23 cellular contexts compared by ENCODE assay signal in genomic region chr10:28837613-28838390, GRCh38.
"Had no signal": no experiment of that assay in that cellular context is flagged by ENCODE, and none has a peak within 500 bp of the region (broad histone marks: within the 10 kb centered on the region; RNA-seq: fewer than 3 reads in every experiment).

No MANE protein-coding gene starts in this region.

- DNase-seq: activated CD4-positive, alpha-beta T cell treated with anti-CD3 and anti-CD28 coated beads, Interleukin-2, amount 10 ng/mL, durations not matched to agents 24 days and 14 days; activated CD4-positive, CD25-positive, alpha-beta regulatory T cell; activated CD8-positive, alpha-beta memory T cell treated with anti-CD3 and anti-CD28 coated beads, Interleukin-2, amount 50 U/mL, for 4 hours; activated CD8-positive, alpha-beta T cell treated with anti-CD3 and anti-CD28 coated beads, Interleukin-2, amount 10 ng/mL, durations not matched to agents 7 days and 5 days; activated gamma-delta T cell; activated T-cell treated with anti-CD3 and anti-CD28 coated beads, Interleukin-2, amount 50 U/mL, for 48 hours; amniotic stem cell; cortex of kidney; effector CD4-positive, alpha-beta T cell; kidney glomerular epithelial cell; left ventricle myocardium superior; nucleus accumbens; stomach; testis; upper lobe of right lung had no signal

- H3K36me3 Mint-ChIP-seq: activated naive CD4-positive, alpha-beta T cell treated with anti-CD3 and anti-CD28 coated beads, Interleukin-2, amount 50 U/mL, for 72 hours; memory B cell; natural killer cell treated with Interleukin-12 subunit alpha and Interleukin-12 subunit beta and Interleukin-15 and Interleukin-18, amount 100 ng/mL, for 72 hours had no signal

- H3K27me3 Mint-ChIP-seq: activated CD4-positive, alpha-beta T cell treated with anti-CD3 and anti-CD28 coated beads, Interleukin-2, amount 10 ng/mL, durations not matched to agents 24 days and 14 days; progenitor cell of endocrine pancreas had no signal

- H3K27ac ChIP-seq: esophagus muscularis mucosa, stomach, testis, upper lobe of right lung had no signal

- ATAC-seq: activated CD8-positive, alpha-beta T cell treated with anti-CD3 and anti-CD28 coated beads, Interleukin-2, amount 10 ng/mL, durations not matched to agents 7 days and 5 days; activated naive CD4-positive, alpha-beta T cell treated with anti-CD3 and anti-CD28 coated beads, Interleukin-2, amount 50 U/mL, for 72 hours; left ventricle myocardium superior; natural killer cell treated with Interleukin-12 subunit alpha and Interleukin-12 subunit beta and Interleukin-15 and Interleukin-18, amount 100 ng/mL, for 72 hours; upper lobe of right lung had no signal

- H3K4me3 Mint-ChIP-seq: activated CD4-positive, alpha-beta T cell treated with anti-CD3 and anti-CD28 coated beads, Interleukin-2, amount 10 ng/mL, durations not matched to agents 24 days and 14 days; activated CD8-positive, alpha-beta T cell treated with anti-CD3 and anti-CD28 coated beads, Interleukin-2, amount 10 ng/mL, durations not matched to agents 7 days and 5 days; central memory CD8-positive, alpha-beta T cell; memory B cell; natural killer cell treated with Interleukin-12 subunit alpha and Interleukin-12 subunit beta and Interleukin-15 and Interleukin-18, amount 100 ng/mL, for 72 hours; T-helper 1 cell treated with Interleukin-12 subunit alpha and Interleukin-12 subunit beta and Interleukin-4 antibody, amounts not matched to agents 30 μg/mL and 1 μg/mL, for 36 hours had no signal

- H3K27ac Mint-ChIP-seq: activated CD4-positive, alpha-beta T cell treated with anti-CD3 and anti-CD28 coated beads, Interleukin-2, amount 10 ng/mL, durations not matched to agents 24 days and 14 days; activated CD8-positive, alpha-beta T cell treated with anti-CD3 and anti-CD28 coated beads, Interleukin-2, amount 10 ng/mL, durations not matched to agents 7 days and 5 days; activated naive CD4-positive, alpha-beta T cell treated with anti-CD3 and anti-CD28 coated beads, Interleukin-2, amount 50 U/mL, for 72 hours; memory B cell; natural killer cell treated with Interleukin-12 subunit alpha and Interleukin-12 subunit beta and Interleukin-15 and Interleukin-18, amount 100 ng/mL, for 72 hours; progenitor cell of endocrine pancreas; T-helper 1 cell treated with Interleukin-12 subunit alpha and Interleukin-12 subunit beta and Interleukin-4 antibody, amounts not matched to agents 30 μg/mL and 1 μg/mL, for 36 hours had no signal

- H3K4me1 ChIP-seq: upper lobe of right lung had no signal

- H3K9me3 Mint-ChIP-seq: activated CD4-positive, alpha-beta T cell treated with anti-CD3 and anti-CD28 coated beads, Interleukin-2, amount 10 ng/mL, durations not matched to agents 24 days and 14 days; activated naive CD4-positive, alpha-beta T cell treated with anti-CD3 and anti-CD28 coated beads, Interleukin-2, amount 50 U/mL, for 72 hours; central memory CD8-positive, alpha-beta T cell; natural killer cell treated with Interleukin-12 subunit alpha and Interleukin-12 subunit beta and Interleukin-15 and Interleukin-18, amount 100 ng/mL, for 72 hours; T-helper 1 cell treated with Interleukin-12 subunit alpha and Interleukin-12 subunit beta and Interleukin-4 antibody, amounts not matched to agents 30 μg/mL and 1 μg/mL, for 36 hours had no signal

- H3K36me3 ChIP-seq: esophagus muscularis mucosa, right atrium auricular region, stomach, upper lobe of right lung had no signal

- H3K4me3 ChIP-seq: esophagus muscularis mucosa, right atrium auricular region, stomach, testis, upper lobe of right lung had no signal

- H3K4me1 Mint-ChIP-seq: activated CD4-positive, alpha-beta T cell treated with anti-CD3 and anti-CD28 coated beads, Interleukin-2, amount 10 ng/mL, durations not matched to agents 24 days and 14 days; central memory CD8-positive, alpha-beta T cell; memory B cell had no signal

- H3K9me3 ChIP-seq: esophagus muscularis mucosa, right atrium auricular region, stomach, testis, upper lobe of right lung had no signal

- H3K27me3 ChIP-seq: esophagus muscularis mucosa, right atrium auricular region, stomach, testis, upper lobe of right lung had no signal
